Comparison of ENCODE assay signal across 8 cellular contexts in the genomic region with DNA sequence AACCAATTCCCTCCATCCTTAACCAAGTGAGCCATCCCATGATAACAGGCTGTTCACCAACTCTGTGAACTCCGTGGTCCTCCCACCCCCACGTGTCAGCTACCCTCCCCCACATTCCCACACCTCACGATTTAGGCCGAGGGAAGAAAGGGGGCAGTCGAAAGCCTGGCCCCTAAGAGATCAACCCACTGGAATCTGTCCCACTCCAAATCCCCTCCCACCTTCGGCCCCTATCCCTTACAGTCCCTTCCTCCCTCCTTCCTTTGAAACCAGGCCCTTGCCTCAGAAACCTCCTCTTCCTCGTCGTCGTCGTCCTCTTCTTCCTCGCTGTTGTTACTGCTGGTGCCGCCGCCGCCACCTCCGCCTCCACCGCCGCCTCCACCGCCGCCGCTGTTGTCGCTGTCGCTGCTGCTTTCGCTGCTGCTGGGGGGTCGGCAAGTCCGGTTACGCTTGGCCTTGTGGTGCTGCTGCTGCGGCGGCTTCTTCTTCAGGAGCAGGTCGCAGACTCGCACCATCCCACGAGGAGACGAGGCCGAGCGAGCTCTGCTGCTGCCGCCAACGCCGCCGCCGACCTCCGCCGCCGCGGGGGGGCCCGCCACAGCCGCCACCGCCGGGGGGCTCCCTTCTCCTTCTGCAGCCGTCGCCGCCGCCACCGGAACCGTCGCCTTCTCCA. TPM values are rescaled to one million over a fixed set of nuclear protein-coding genes. Genes with fewer than 3 reads are reported as not detected.
DNase-seq lines count a peak whose midpoint lies in the region; ATAC-seq and TF ChIP-seq lines count a peak whose summit lies in the region.

No MANE protein-coding gene starts in this region.

- DNase-seq in activated CD4-positive, CD25-positive, alpha-beta regulatory T cell (lab: John Stamatoyannopoulos, UW) = peak; percentile 5 to 71 (median 50)
- DNase-seq in activated CD4-positive, CD25-positive, alpha-beta regulatory T cell treated with anti-CD3 and anti-CD28 coated beads, Interleukin-2, amount 50 U/mL, for 72 hours = no peak
- DNase-seq in naive thymus-derived CD8-positive, alpha-beta T cell = peak in 2 of 10 donors; percentile 80 to 87
- DNase-seq in SHP77 treated with DMSO at 0.1 percent for 48 hours (lab: John Stamatoyannopoulos, UW) = no peak

- peak overlapping the region; percentile 100 for H3K27ac Mint-ChIP-seq in naive thymus-derived CD8-positive, alpha-beta T cell

- no peaks in the 10 kb centered on the region for H3K27me3 Mint-ChIP-seq in naive thymus-derived CD8-positive, alpha-beta T cell

- H3K9me3 ChIP-seq in esophagus (ENCODE audit: control insufficient read depth in 2 of 2, insufficient read depth in 1 of 2, low read depth in 1 of 2, low read length in 1 of 2) = no peaks in the 10 kb centered on the region

- peak overlapping the region; percentile 98 to 100 (median 99) for H3K4me3 Mint-ChIP-seq in naive thymus-derived CD8-positive, alpha-beta T cell

- peaks cover 23 to 72% (median 69%) of the 10 kb centered on the region in 4 donors for H3K4me1 Mint-ChIP-seq in naive thymus-derived CD8-positive, alpha-beta T cell

- no peaks in the 10 kb centered on the region for H3K9me3 Mint-ChIP-seq in naive thymus-derived CD8-positive, alpha-beta T cell

- no peaks in the 10 kb centered on the region for H3K4me1 ChIP-seq in esophagus (ENCODE audit: control insufficient read depth in 2 of 2, insufficient read depth in 2 of 2, low read length in 1 of 2)

- H3K4me3 ChIP-seq in WI38 (ENCODE audit: low read depth, low read length) (peak overlapping the region; percentile 92), esophagus (ENCODE audit: low read depth in 1 of 2, low read length in 2 of 2) (peak overlapping the region; percentile 82 to 99)

- H3K27ac ChIP-seq in esophagus (ENCODE audit: low read depth in 2 of 2, low read length in 1 of 2) = peak overlapping the region; percentile 99

- 0 to 1% methylated on average over 45 to 54 of the region's 54 CpGs for WGBS in esophagus, 2 donors

- POLR2A ChIA-PET in naive thymus-derived CD8-positive, alpha-beta T cell (lab: Charles Lee) = interaction anchor here (0.6 to 3.2 kb wide), 10 partner anchors 15 to 192 kb away, joined by 3 to 31 read pairs (median 4); partner anchors contain the start of gene COX18

- peaks cover 0 to 22% (median 2%) of the 10 kb centered on the region in 3 donors for H3K36me3 Mint-ChIP-seq in naive thymus-derived CD8-positive, alpha-beta T cell

- no peaks in the 10 kb centered on the region for H3K36me3 ChIP-seq in esophagus (ENCODE audit: control insufficient read depth in 2 of 2, insufficient read depth in 2 of 2, low read length in 1 of 2)

- peak; percentile 26 for ATAC-seq in GM21381 (IDR thresholded peaks at IDR 0.05; ENCODE audit: unreplicated experiment)
- peak; percentile 27 for ATAC-seq in HG03571 (IDR thresholded peaks at IDR 0.05; ENCODE audit: unreplicated experiment)
- ATAC-seq in naive thymus-derived CD8-positive, alpha-beta T cell = peak; percentile 42 to 52

- no peaks in the 10 kb centered on the region for H3K27me3 ChIP-seq in esophagus (ENCODE audit: control insufficient read depth in 1 of 2, insufficient read depth in 2 of 2, low read length in 2 of 2)

- TF ChIP-seq CTCF in WI38 (IDR thresholded peaks at IDR 0.05; ENCODE audit: low read depth, low read length) = no peak

RNA-seq across cellular contexts. Expression of gene ANKRD17, which starts 0.5 kb away (rescaled TPM):
- 10 to 100 TPM in 1 of 2 donors, 1 to 10 TPM in 1; 9.6 to 14.8 TPM for polyA plus RNA-seq in esophagus
- 10 to 100 TPM; 63.4 to 67.6 TPM for total RNA-seq in naive thymus-derived CD8-positive, alpha-beta T cell
- 10 to 100 TPM in 2 of 3 donors, 1 to 10 TPM in 1; 9.9 to 16.5 (median 10.8) TPM for polyA plus RNA-seq in naive thymus-derived CD8-positive, alpha-beta T cell

Comparison
In these comparisons a context has a peak if more than half of its experiments do, and no peak if none do; other contexts are left out.
1. DNase-seq: peak in activated CD4-positive, CD25-positive, alpha-beta regulatory T cell (4 of 4); none in activated CD4-positive, CD25-positive, alpha-beta regulatory T cell treated with anti-CD3 and anti-CD28 coated beads, Interleukin-2, amount 50 U/mL, for 72 hours (single experiment) and SHP77 treated with DMSO at 0.1 percent for 48 hours (single experiment).
2. Peak in every context shown above with its lines, with median percentiles within 50 percentile points of each other: ATAC-seq.